In genomic region chr11:123474994-123475393, GRCh38 we compare ENCODE assay signal across 17 cellular contexts. TPM values are rescaled to one million over a fixed set of nuclear protein-coding genes. Genes with fewer than 3 reads are reported as not detected.
DNase-seq lines count a peak whose midpoint lies in the region; ATAC-seq, FAIRE-seq and TF ChIP-seq lines count a peak whose summit lies in the region.
"Had no signal": no experiment of that assay in that cellular context is flagged by ENCODE, and none has a peak within 500 bp of the region (broad histone marks: within the 10 kb centered on the region; RNA-seq: fewer than 3 reads in every experiment).

No MANE protein-coding gene starts in this region.

- no peaks in the 10 kb centered on the region for H3K27me3 Mint-ChIP-seq in MCF 10A (ENCODE audit: insufficient read depth, unreplicated experiment)
- H3K27me3 Mint-ChIP-seq in activated naive CD8-positive, alpha-beta T cell treated with anti-CD3 and anti-CD28 coated beads, Interleukin-2, amount 50 U/mL, for 24 hours = no peaks in the 10 kb centered on the region

- H3K27me3 ChIP-seq in spleen (replicated peaks in 1 of 7) = no peaks in the 10 kb centered on the region
- H3K27me3 ChIP-seq: body of pancreas, upper lobe of left lung had no signal

- H3K4me1 ChIP-seq in spleen (peaks cover 0 to 42% (median 14%) of the 10 kb centered on the region in 6 donors), kidney (ENCODE audit: control insufficient read depth in 1 of 2, insufficient read depth in 1 of 2, low read depth in 1 of 2, low read length in 2 of 2) (peaks cover 8 to 28% of the 10 kb centered on the region in 2 donors)

- no TSS peak for BruUV-seq in MCF 10A (replicated peaks; lab: Mats Ljungman, UMichigan)

- H3K4me1 Mint-ChIP-seq in MCF 10A (ENCODE audit: insufficient read depth, unreplicated experiment) = peaks cover 15% of the 10 kb centered on the region
- H3K4me1 Mint-ChIP-seq in activated naive CD8-positive, alpha-beta T cell treated with anti-CD3 and anti-CD28 coated beads, Interleukin-2, amount 50 U/mL, for 24 hours = peaks cover 20% of the 10 kb centered on the region

- TF ChIP-seq CTCF in spleen (IDR thresholded peaks at IDR 0.05 in 8 of 11, conservative IDR thresholded peaks at IDR 0.05 in 3 of 11) = no peak
- no peak for TF ChIP-seq CTCF in MCF 10A (IDR thresholded peaks at IDR 0.05; ENCODE audit: unreplicated experiment)
- TF ChIP-seq CTCF in kidney (IDR thresholded peaks at IDR 0.05; ENCODE audit: borderline replicate concordance, extremely low read depth, insufficient read depth) = no peak

- H3K27ac ChIP-seq in spleen = peak overlapping the region in 5 of 8 donors; percentile 11 to 67 (median 46)
- peak overlapping the region in 1 of 2 donors; percentile 69 for H3K27ac ChIP-seq in kidney (ENCODE audit: low read depth in 2 of 2, low read length in 2 of 2)
- H3K27ac ChIP-seq: 22Rv1, body of pancreas had no signal

- H3K27ac Mint-ChIP-seq in MCF 10A (ENCODE audit: low read depth, unreplicated experiment) = no peak overlapping the region
- no peak overlapping the region for H3K27ac Mint-ChIP-seq in activated naive CD8-positive, alpha-beta T cell treated with anti-CD3 and anti-CD28 coated beads, Interleukin-2, amount 50 U/mL, for 24 hours
- H3K27ac Mint-ChIP-seq: naive B cell had no signal

- POLR2A ChIA-PET in MCF 10A (lab: Yijun Ruan, JAX) = no interaction called here

- DNase-seq in NCI-H82 (lab: John Stamatoyannopoulos, UW) (peak; percentile 20), NCI-H82 treated with DMSO at 0.1 percent for 48 hours (lab: John Stamatoyannopoulos, UW; ENCODE audit: unreplicated experiment) (no peak), astrocyte of the hippocampus (ENCODE audit: low read depth, low spot score) (peak; percentile 66), left ventricle myocardium superior (no peak), spleen (no peak), MCF 10A (ENCODE audit: unreplicated experiment) (no peak), kidney (no peak)
- DNase-seq in activated naive CD8-positive, alpha-beta T cell treated with anti-CD3 and anti-CD28 coated beads, Interleukin-2, amount 50 U/mL, for 24 hours = no peak
- DNase-seq: activated T-cell treated with anti-CD3 and anti-CD28 coated beads, Interleukin-2, amount 50 U/mL, for 1 hour; body of pancreas; naive B cell; NCI-H146; NCI-H748 treated with DMSO at 0.1 percent for 48 hours; upper lobe of left lung had no signal

- no peak for TF ChIP-seq POLR2A in spleen (IDR thresholded peaks at IDR 0.05)

- WGBS in spleen, 5 donors = 53 to 68% (median 61%) methylated on average over 8 of the region's 8 CpGs

- H3K9me3 ChIP-seq in spleen (no peaks in the 10 kb centered on the region), kidney (ENCODE audit: control insufficient read depth in 1 of 2, low read length in 2 of 2) (no peaks in the 10 kb centered on the region)
- H3K9me3 ChIP-seq: body of pancreas, HAP-1, upper lobe of left lung had no signal

- peak; percentile 19 for ATAC-seq in left ventricle myocardium superior
- no peak for ATAC-seq in activated naive CD8-positive, alpha-beta T cell treated with anti-CD3 and anti-CD28 coated beads, Interleukin-2, amount 50 U/mL, for 24 hours
- ATAC-seq: body of pancreas had no signal

- H3K36me3 Mint-ChIP-seq in MCF 10A (ENCODE audit: insufficient read depth, unreplicated experiment) = no peaks in the 10 kb centered on the region
- H3K36me3 Mint-ChIP-seq in activated naive CD8-positive, alpha-beta T cell treated with anti-CD3 and anti-CD28 coated beads, Interleukin-2, amount 50 U/mL, for 24 hours (ENCODE audit: low read depth) = no peaks in the 10 kb centered on the region
- H3K36me3 Mint-ChIP-seq: naive B cell had no signal

- no peaks in the 10 kb centered on the region for H3K9me3 Mint-ChIP-seq in MCF 10A (ENCODE audit: unreplicated experiment)
- H3K9me3 Mint-ChIP-seq in activated naive CD8-positive, alpha-beta T cell treated with anti-CD3 and anti-CD28 coated beads, Interleukin-2, amount 50 U/mL, for 24 hours = no peaks in the 10 kb centered on the region
- H3K9me3 Mint-ChIP-seq: naive B cell had no signal

- FAIRE-seq in kidney (lab: Jason Lieb, UNC) = no peak
- FAIRE-seq: GM12892 had no signal

- H3K4me3 ChIP-seq in spleen (no peak overlapping the region), kidney (ENCODE audit: low read length in 2 of 2) (no peak overlapping the region)
- H3K4me3 ChIP-seq: body of pancreas, HAP-1, upper lobe of left lung had no signal

- no peaks in the 10 kb centered on the region for H3K36me3 ChIP-seq in spleen
- H3K36me3 ChIP-seq in kidney (ENCODE audit: control insufficient read depth in 1 of 2, insufficient read depth in 2 of 2, low read length in 2 of 2) = no peaks in the 10 kb centered on the region
- H3K36me3 ChIP-seq: HAP-1, upper lobe of left lung had no signal

- H3K9ac ChIP-seq in kidney (ENCODE audit: low read length in 2 of 2) = no peak overlapping the region

- CTCF ChIA-PET in MCF 10A (lab: Yijun Ruan, JAX) = interaction anchor here (0.6 to 11.1 kb wide), 15 partner anchors 11 to 616 kb away, joined by 3 to 376 read pairs (median 4); no protein-coding TSS in a partner anchor

- no peak overlapping the region for H3K4me3 Mint-ChIP-seq in MCF 10A (ENCODE audit: unreplicated experiment)
- no peak overlapping the region for H3K4me3 Mint-ChIP-seq in activated naive CD8-positive, alpha-beta T cell treated with anti-CD3 and anti-CD28 coated beads, Interleukin-2, amount 50 U/mL, for 24 hours
- H3K4me3 Mint-ChIP-seq: naive B cell had no signal

- intact Hi-C loops in left ventricle myocardium superior (cut with micrococcal nuclease) = loop anchor here (5.0 kb wide), 1 partner anchor 173 kb away; no protein-coding TSS in a partner anchor
- intact Hi-C loops in spleen (cut with DNase I; ENCODE audit: low total_unique reads) = loop anchor here (5.0 kb wide), 2 partner anchors 68 to 173 kb away; no protein-coding TSS in a partner anchor
- intact Hi-C loops in MCF 10A (cut with micrococcal nuclease) = loop anchor here (1.0 kb wide), 1 partner anchor 68 kb away; no protein-coding TSS in a partner anchor
- intact Hi-C loops in kidney (cut with DNase I) = loop anchor here (10.0 kb wide), 1 partner anchor 70 kb away; no protein-coding TSS in a partner anchor

RNA-seq across cellular contexts. Expression of gene GRAMD1B, which starts 44.9 kb away (rescaled TPM):
- total RNA-seq in left ventricle myocardium superior = 12.2 TPM
- 10 to 100 TPM in 4 of 7 donors, 1 to 10 TPM in 3; 5.5 to 15.6 (median 11.1) TPM for total RNA-seq in spleen
- 1 to 10 TPM; 1.7 to 2.4 (median 1.7) TPM for polyA plus RNA-seq in spleen
- total RNA-seq in MCF 10A (2022) = 0.26 and 0.27 TPM in 2 replicates
- total RNA-seq in kidney = 4.4 TPM
- 18.2 TPM for polyA plus RNA-seq in kidney (ENCODE audit: insufficient read depth, low read depth, low replicate concordance)

Comparison
In these comparisons a context has a peak if more than half of its experiments do, and no peak if none do; other contexts are left out.
1. DNase-seq: peak in NCI-H82 (single experiment) and astrocyte of the hippocampus (single experiment); none in NCI-H82 treated with DMSO at 0.1 percent for 48 hours (single experiment), left ventricle myocardium superior (single experiment), spleen (single experiment), MCF 10A (single experiment), activated naive CD8-positive, alpha-beta T cell treated with anti-CD3 and anti-CD28 coated beads, Interleukin-2, amount 50 U/mL, for 24 hours (single experiment) and kidney (single experiment).